ENCODE assay signal across 9 cellular contexts in genomic region chr2:47751856-47752414, GRCh38. TPM values are rescaled to one million over a fixed set of nuclear protein-coding genes. Genes with fewer than 3 reads are reported as not detected.
A peak's percentile ranks its signal among the peaks of the same experiment; 100 is the strongest.
DNase-seq lines count a peak whose midpoint lies in the region; ATAC-seq, FAIRE-seq and TF ChIP-seq lines count a peak whose summit lies in the region.
"Had no signal": no experiment of that assay in that cellular context is flagged by ENCODE, and none has a peak within 500 bp of the region (broad histone marks: within the 10 kb centered on the region; RNA-seq: fewer than 3 reads in every experiment).

No MANE protein-coding gene starts in this region.

- H3K4me1 Mint-ChIP-seq in GM23338, result peaks cover 12% of the 10 kb centered on the region; the same call in 2 of the 3 replicates

- intact Hi-C loops in prostate gland (cut with DNase I), result no loop called here

- H3K27me3 Mint-ChIP-seq in GM23338 (ENCODE audit: insufficient read depth, low read depth, poor library complexity), result peaks cover 2% of the 10 kb centered on the region

- no peak for FAIRE-seq in HTR-8/SVneo (lab: Jason Lieb, UNC)

- H3K27ac Mint-ChIP-seq in GM23338, result no peak overlapping the region

- H3K36me3 ChIP-seq in GM23338 (ENCODE audit: insufficient read depth) (peaks cover 8% of the 10 kb centered on the region), hepatocyte (replicated peaks; ENCODE audit: insufficient read depth, low read depth) (no peaks in the 10 kb centered on the region), prostate gland (no peaks in the 10 kb centered on the region)

- peaks cover 3% of the 10 kb centered on the region for H3K4me1 ChIP-seq in GM23338 (ENCODE audit: insufficient read depth)
- H3K4me1 ChIP-seq in hepatocyte (ENCODE audit: insufficient read depth), result peaks cover 14% of the 10 kb centered on the region
- no peaks in the 10 kb centered on the region for H3K4me1 ChIP-seq in prostate gland (replicated peaks)

- H3K4me3 Mint-ChIP-seq in GM23338, result no peak overlapping the region

- peaks cover 27% of the 10 kb centered on the region for H3K36me3 Mint-ChIP-seq in GM23338 (ENCODE audit: low read depth)

- ATAC-seq in GM18867 (IDR thresholded peaks at IDR 0.05; ENCODE audit: unreplicated experiment), result peak; percentile 37
- no peak for ATAC-seq in GM23338

- no peak overlapping the region for H3K4me2 ChIP-seq in GM23338
- no peak overlapping the region for H3K4me2 ChIP-seq in hepatocyte

- H2AFZ ChIP-seq in GM23338, result peak overlapping the region; percentile 33
- no peak overlapping the region for H2AFZ ChIP-seq in hepatocyte

- no peaks in the 10 kb centered on the region for H3F3A ChIP-seq in GM23338 (replicated peaks; ENCODE audit: low read depth)

- H3K79me2 ChIP-seq in GM23338 (replicated peaks; ENCODE audit: insufficient read depth) (no peaks in the 10 kb centered on the region), hepatocyte (no peaks in the 10 kb centered on the region)

- H3K4me3 ChIP-seq in GM23338 (no peak overlapping the region), hepatocyte (no peak overlapping the region), prostate gland (no peak overlapping the region)

- DNase-seq in GM23338 (ENCODE audit: low spot score) (no peak), NCI-H146 treated with DMSO at 0.1 percent for 48 hours (lab: John Stamatoyannopoulos, UW; ENCODE audit: unreplicated experiment) (peak; percentile 11), hepatocyte (ENCODE audit: low spot score) (no peak), prostate gland (ENCODE audit: low spot score) (no peak), HTR-8/SVneo (ENCODE audit: insufficient read length, low spot score) (no peak), NCI-H748 (lab: John Stamatoyannopoulos, UW; ENCODE audit: unreplicated experiment) (no peak)
- DNase-seq in stimulated activated naive CD4-positive, alpha-beta T cell (lab: John Stamatoyannopoulos, UW), result no peak
- DNase-seq: GF-D8 had no signal

- 59% methylated on average over 10 of the region's 10 CpGs for WGBS in hepatocyte (ENCODE audit: low lambda C conversion rate, missing lambda C conversion rate)
- 47% methylated on average over 10 of the region's 10 CpGs for WGBS in prostate gland

- H3K27ac ChIP-seq in GM23338 (ENCODE audit: low read depth), result no peak overlapping the region
- H3K27ac ChIP-seq in hepatocyte, result peak overlapping the region; percentile 70
- no peak overlapping the region for H3K27ac ChIP-seq in prostate gland

- peaks cover 31% of the 10 kb centered on the region for H3K9me3 Mint-ChIP-seq in GM23338

- TF ChIP-seq CTCF in GM23338 (conservative IDR thresholded peaks at IDR 0.05; ENCODE audit: low read depth in 2 of 2) (no peak), hepatocyte (IDR thresholded peaks at IDR 0.05; ENCODE audit: poor library complexity) (no peak), prostate gland (IDR thresholded peaks at IDR 0.05) (no peak)

- H3K9me2 ChIP-seq in GM23338 (ENCODE audit: insufficient read depth) (no peaks in the 10 kb centered on the region), hepatocyte (replicated peaks; ENCODE audit: insufficient read depth) (no peaks in the 10 kb centered on the region)

- H3K9me3 ChIP-seq in hepatocyte (ENCODE audit: low read depth), result no peaks in the 10 kb centered on the region
- H3K9me3 ChIP-seq in prostate gland, result no peaks in the 10 kb centered on the region

- H4K20me1 ChIP-seq in GM23338 (replicated peaks; ENCODE audit: insufficient read depth) (no peaks in the 10 kb centered on the region), hepatocyte (ENCODE audit: insufficient read depth, poor library complexity, severe bottlenecking) (no peaks in the 10 kb centered on the region)

- H3K27me3 ChIP-seq in GM23338 (ENCODE audit: insufficient read depth) (no peaks in the 10 kb centered on the region), hepatocyte (no peaks in the 10 kb centered on the region), prostate gland (replicated peaks; ENCODE audit: insufficient read depth) (no peaks in the 10 kb centered on the region)

- no peak for TF ChIP-seq POLR2A in prostate gland (IDR thresholded peaks at IDR 0.05)

TF ChIP-seq in GM23338, 12 proteins besides CTCF, POLR2A, EP300 and RAD21 (continues in another document):
- TF ChIP-seq JUNB (IDR thresholded peaks at IDR 0.05; ENCODE audit: unreplicated experiment) (no peak), ZNF114 (CRISPR knock-in tag; IDR thresholded peaks at IDR 0.05) (no peak), EZH2 (IDR thresholded peaks at IDR 0.05; ENCODE audit: low read depth, unreplicated experiment) (no peak), ZNF462 (CRISPR knock-in tag; IDR thresholded peaks at IDR 0.05) (no peak), POLR2AphosphoS5 (IDR thresholded peaks at IDR 0.05; ENCODE audit: low read depth) (no peak), STAT1 (IDR thresholded peaks at IDR 0.05; ENCODE audit: unreplicated experiment) (no peak)

RNA-seq across cellular contexts. Expression of gene MSH6, which starts 31.0 kb away (rescaled TPM):
- total RNA-seq in GM23338 (2014; rRNA removed; shearing (Covaris generic)), result 205 and 311 TPM in 2 replicates
- polyA plus RNA-seq in GM23338 (2016; fragmentation: Nextera tagmentation; extraction: Ambion mirVana) (86.9 and 109 TPM in 2 replicates), hepatocyte (50.2 and 50.6 TPM in 2 replicates)
- total RNA-seq in hepatocyte (59.4 and 82.7 TPM in 2 replicates), prostate gland (10 to 100 TPM; 51.6 to 71.7 TPM)
